Comparison of ENCODE assay signal across 9 cellular contexts in the genomic region with DNA sequence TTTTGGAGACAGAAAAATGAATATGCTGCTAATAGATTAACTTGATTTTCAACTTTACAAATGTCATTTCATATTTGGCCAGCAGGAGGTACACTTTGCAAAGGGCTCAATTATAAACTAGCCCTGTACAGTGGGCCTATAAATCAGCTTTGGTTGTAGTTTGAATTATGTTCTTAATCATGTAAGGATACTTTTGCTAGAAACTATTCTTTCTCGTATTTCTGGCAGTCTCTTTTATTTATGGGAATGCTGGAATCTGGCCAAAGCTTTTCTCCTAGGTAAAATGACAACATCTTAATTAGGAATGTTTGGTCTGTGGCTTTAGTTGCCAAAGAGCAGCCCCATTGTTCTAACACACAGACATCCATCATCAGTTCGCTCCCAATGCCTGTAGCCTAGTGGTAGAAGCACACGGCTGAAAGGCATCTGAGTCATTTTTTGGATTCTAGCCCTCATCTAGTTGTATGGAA.
A peak's percentile ranks its signal among the peaks of the same experiment; 100 is the strongest.
DNase-seq lines count a peak whose midpoint lies in the region; ATAC-seq and TF ChIP-seq lines count a peak whose summit lies in the region.
"Had no signal": no experiment of that assay in that cellular context is flagged by ENCODE, and none has a peak within 500 bp of the region (broad histone marks: within the 10 kb centered on the region; RNA-seq: fewer than 3 reads in every experiment).

No MANE protein-coding gene starts in this region.

- H3K27me3 ChIP-seq in RWPE2 (ENCODE audit: insufficient read depth, poor library complexity, severe bottlenecking) = no peaks in the 10 kb centered on the region

- H3K9me3 Mint-ChIP-seq in stimulated activated effector memory CD8-positive, alpha-beta T cell treated with anti-CD3 and anti-CD28 coated beads, Interleukin-12 subunit alpha, Interleukin-12 subunit beta, amount 100 ng/mL, for 72 hours = peaks cover 31% of the 10 kb centered on the region

- ATAC-seq in RWPE2 (ENCODE audit: low read depth) (peak; percentile 35; the same call in 1 of the 3 replicates), GM21526 (IDR thresholded peaks at IDR 0.05; ENCODE audit: low FRiP score, unreplicated experiment) (no peak)
- no peak for ATAC-seq in stimulated activated effector memory CD8-positive, alpha-beta T cell treated with anti-CD3 and anti-CD28 coated beads, Interleukin-12 subunit alpha, Interleukin-12 subunit beta, amount 100 ng/mL, for 72 hours

- no peaks in the 10 kb centered on the region for H3K36me3 ChIP-seq in RWPE2 (ENCODE audit: low read depth)

- no peak overlapping the region for H3K4me3 ChIP-seq in Jurkat, Clone E6-1 (ENCODE audit: low read length)
- H3K4me3 ChIP-seq in RWPE2 (ENCODE audit: severe bottlenecking) = no peak overlapping the region

- TF ChIP-seq CTCF in AG09319 (IDR thresholded peaks at IDR 0.05; ENCODE audit: low read depth, low read length) (peak; percentile 31), RWPE2 (IDR thresholded peaks at IDR 0.05; ENCODE audit: poor library complexity, severe bottlenecking) (peak; percentile 37)

- H3K27ac Mint-ChIP-seq in stimulated activated effector memory CD8-positive, alpha-beta T cell treated with anti-CD3 and anti-CD28 coated beads, Interleukin-12 subunit alpha, Interleukin-12 subunit beta, amount 100 ng/mL, for 72 hours = no peak overlapping the region

- DNase-seq in AG09319 (ENCODE audit: extremely low read depth, low read depth) = no peak
- DNase-seq in Jurkat, Clone E6-1 (ENCODE audit: low read depth, low spot score) = peak; percentile 17
- DNase-seq in RWPE2 (ENCODE audit: low spot score) = no peak
- peak; percentile 32 for DNase-seq in iris pigment epithelial cell (ENCODE audit: low read depth)
- no peak for DNase-seq in activated CD4-positive, alpha-beta T cell treated with anti-CD3 and anti-CD28 coated beads for 1 hour
- no peak for DNase-seq in stimulated activated effector memory CD8-positive, alpha-beta T cell treated with anti-CD3 and anti-CD28 coated beads, Interleukin-12 subunit alpha, Interleukin-12 subunit beta, amount 100 ng/mL, for 72 hours (ENCODE audit: low spot score in 2 of 2)
- DNase-seq in NCI-H2196 treated with DMSO at 0.1 percent for 48 hours (lab: John Stamatoyannopoulos, UW; ENCODE audit: unreplicated experiment) = no peak
- DNase-seq: T-helper 2 cell had no signal

- no peaks in the 10 kb centered on the region for H3K4me1 Mint-ChIP-seq in stimulated activated effector memory CD8-positive, alpha-beta T cell treated with anti-CD3 and anti-CD28 coated beads, Interleukin-12 subunit alpha, Interleukin-12 subunit beta, amount 100 ng/mL, for 72 hours

- no peaks in the 10 kb centered on the region for H3K9me3 ChIP-seq in RWPE2 (ENCODE audit: severe bottlenecking)

- H3K4me1 ChIP-seq in RWPE2 (ENCODE audit: insufficient read depth, poor library complexity, severe bottlenecking) = no peaks in the 10 kb centered on the region

- no peaks in the 10 kb centered on the region for H3K36me3 Mint-ChIP-seq in stimulated activated effector memory CD8-positive, alpha-beta T cell treated with anti-CD3 and anti-CD28 coated beads, Interleukin-12 subunit alpha, Interleukin-12 subunit beta, amount 100 ng/mL, for 72 hours

- H3K4me3 Mint-ChIP-seq in stimulated activated effector memory CD8-positive, alpha-beta T cell treated with anti-CD3 and anti-CD28 coated beads, Interleukin-12 subunit alpha, Interleukin-12 subunit beta, amount 100 ng/mL, for 72 hours = no peak overlapping the region

- no peak overlapping the region for H3K27ac ChIP-seq in RWPE2 (ENCODE audit: poor library complexity, severe bottlenecking)

Comparison
In these comparisons a context has a peak if more than half of its experiments do, and no peak if none do; other contexts are left out.
1. DNase-seq: peak in Jurkat, Clone E6-1 (single experiment) and iris pigment epithelial cell (single experiment); none in AG09319 (single experiment), RWPE2 (single experiment), activated CD4-positive, alpha-beta T cell treated with anti-CD3 and anti-CD28 coated beads for 1 hour (single experiment), stimulated activated effector memory CD8-positive, alpha-beta T cell treated with anti-CD3 and anti-CD28 coated beads, Interleukin-12 subunit alpha, Interleukin-12 subunit beta, amount 100 ng/mL, for 72 hours (0 of 2) and NCI-H2196 treated with DMSO at 0.1 percent for 48 hours (single experiment).